ENCODE assay signal across 12 cellular contexts in genomic region chr7:91759205-91759863, GRCh38.
DNase-seq lines count a peak whose midpoint lies in the region; ATAC-seq and TF ChIP-seq lines count a peak whose summit lies in the region.
"Had no signal": no experiment of that assay in that cellular context is flagged by ENCODE, and none has a peak within 500 bp of the region (broad histone marks: within the 10 kb centered on the region; RNA-seq: fewer than 3 reads in every experiment).

No MANE protein-coding gene starts in this region.

- no peaks in the 10 kb centered on the region for H3K27me3 Mint-ChIP-seq in neural progenitor cell (ENCODE audit: insufficient read depth, low read depth)
- H3K27me3 Mint-ChIP-seq: activated naive CD8-positive, alpha-beta T cell treated with anti-CD3 and anti-CD28 coated beads, Interleukin-2, amount 50 U/mL, for 24 hours had no signal

- no peak for TF ChIP-seq RAD21 in HCT116 (IDR thresholded peaks at IDR 0.05; ENCODE audit: low read depth)

- intact Hi-C loops in HCT116 (cut with micrococcal nuclease) (no loop called here), PC-3 (cut with micrococcal nuclease) (no loop called here)

- H3K27ac Mint-ChIP-seq in neural progenitor cell, result no peak overlapping the region
- H3K27ac Mint-ChIP-seq: activated naive CD8-positive, alpha-beta T cell treated with anti-CD3 and anti-CD28 coated beads, Interleukin-2, amount 50 U/mL, for 24 hours had no signal

- H3K4me1 ChIP-seq in HCT116 (ENCODE audit: control insufficient read depth in 1 of 2, insufficient read depth in 2 of 2, low read length in 2 of 2), result peaks cover 0 to 8% of the 10 kb centered on the region in 2 experiments; a peak in 1 of 4 replicates
- peaks cover 13% of the 10 kb centered on the region for H3K4me1 ChIP-seq in PC-3 (ENCODE audit: insufficient read depth, low read length)
- H3K4me1 ChIP-seq in neural progenitor cell, result peaks cover 9% of the 10 kb centered on the region

- H3K36me3 ChIP-seq in HCT116 (ENCODE audit: control insufficient read depth in 1 of 2, insufficient read depth in 2 of 2, low read length in 2 of 2) (no peaks in the 10 kb centered on the region), PC-3 (ENCODE audit: low read depth, low read length) (no peaks in the 10 kb centered on the region), neural progenitor cell (no peaks in the 10 kb centered on the region)

- DNase-seq in HCT116 (ENCODE audit: low read depth, low spot score), result no peak
- DNase-seq in PC-3, result peak; percentile 93
- DNase-seq in epithelial cell of prostate (ENCODE audit: low read depth, low spot score), result peak; percentile 67
- peak; percentile 38 for DNase-seq in neural progenitor cell (ENCODE audit: low spot score)
- DNase-seq in COLO829 (ENCODE audit: low spot score), result no peak
- no peak for DNase-seq in COR-L47 (lab: John Stamatoyannopoulos, UW)
- DNase-seq: activated naive CD8-positive, alpha-beta T cell treated with anti-CD3 and anti-CD28 coated beads, Interleukin-2, amount 50 U/mL, for 24 hours; DMS79 treated with DMSO at 0.1 percent for 48 hours; midbrain; substantia nigra had no signal

- no peak for TF ChIP-seq POLR2A in HCT116 (IDR thresholded peaks at IDR 0.05; ENCODE audit: borderline replicate concordance, extremely low read depth, insufficient read depth, insufficient read length)

- BruUV-seq in HCT116 (replicated peaks; lab: Mats Ljungman, UMichigan) (no TSS peak), PC-3 (replicated peaks; lab: Mats Ljungman, UMichigan) (TSS peak; percentile 39)

- TF ChIP-seq CTCF in HCT116 (IDR thresholded peaks at IDR 0.05 in 2 of 3, conservative IDR thresholded peaks at IDR 0.05 in 1 of 3; ENCODE audit: borderline replicate concordance in 1 of 3, insufficient read depth in 1 of 3, low read depth in 2 of 3, low read length in 2 of 3) (no peak), PC-3 (conservative IDR thresholded peaks at IDR 0.05; ENCODE audit: low read depth, low read length) (no peak), neural progenitor cell (IDR thresholded peaks at IDR 0.05) (no peak)

- H3K9me2 ChIP-seq in HCT116 (ENCODE audit: insufficient read depth), result no peaks in the 10 kb centered on the region
- H3K9me2 ChIP-seq in PC-3 (replicated peaks; ENCODE audit: low read length), result no peaks in the 10 kb centered on the region

- peaks cover 36% of the 10 kb centered on the region for H3K9me3 Mint-ChIP-seq in neural progenitor cell

- ATAC-seq in HCT116 (no peak), PC-3 (peak; percentile 100), HG03354 (IDR thresholded peaks at IDR 0.05; ENCODE audit: poor library complexity, severe bottlenecking, unreplicated experiment) (no peak), GM21447 (IDR thresholded peaks at IDR 0.05; ENCODE audit: unreplicated experiment) (no peak)
- ATAC-seq: activated naive CD8-positive, alpha-beta T cell treated with anti-CD3 and anti-CD28 coated beads, Interleukin-2, amount 50 U/mL, for 24 hours had no signal

- POLR2A ChIA-PET in HCT116 (lab: Charles Lee) (no interaction called here), PC-3 (lab: Charles Lee; ENCODE audit: unreplicated experiment) (interaction anchor here (0.6 to 0.7 kb wide), 2 partner anchors 18 to 19 kb away, joined by 3 to 4 read pairs; no protein-coding TSS in a partner anchor)

- H4K20me1 ChIP-seq in HCT116 (ENCODE audit: insufficient read depth) (no peaks in the 10 kb centered on the region), PC-3 (ENCODE audit: low read length) (no peaks in the 10 kb centered on the region), neural progenitor cell (ENCODE audit: low read depth) (no peaks in the 10 kb centered on the region)

- no peak overlapping the region for H3K4me3 ChIP-seq in HCT116 (replicated peaks in 1 of 2; ENCODE audit: low read depth in 1 of 2, low read length in 2 of 2)
- peak overlapping the region; percentile 38; the same call in 1 of the 2 replicates for H3K4me3 ChIP-seq in PC-3 (ENCODE audit: low read length)
- H3K4me3 ChIP-seq in neural progenitor cell, result no peak overlapping the region

- H3K79me2 ChIP-seq in HCT116 (ENCODE audit: insufficient read depth, low read length) (no peaks in the 10 kb centered on the region), PC-3 (ENCODE audit: low read length) (no peaks in the 10 kb centered on the region), neural progenitor cell (ENCODE audit: low read depth) (no peaks in the 10 kb centered on the region)

- H3F3A ChIP-seq in PC-3 (ENCODE audit: low read length, unreplicated experiment) (no peaks in the 10 kb centered on the region), neural progenitor cell (ENCODE audit: low read depth) (no peaks in the 10 kb centered on the region)

- H3K9me3 ChIP-seq in HCT116 (ENCODE audit: control insufficient read depth in 1 of 2, insufficient read depth in 1 of 2, low read depth in 1 of 2, low read length in 2 of 2) (no peaks in the 10 kb centered on the region), PC-3 (ENCODE audit: low read length) (no peaks in the 10 kb centered on the region), neural progenitor cell (ENCODE audit: low read depth) (no peaks in the 10 kb centered on the region)

- no peak overlapping the region for H3K4me3 Mint-ChIP-seq in neural progenitor cell
- H3K4me3 Mint-ChIP-seq: activated naive CD8-positive, alpha-beta T cell treated with anti-CD3 and anti-CD28 coated beads, Interleukin-2, amount 50 U/mL, for 24 hours had no signal

- H3K4me2 ChIP-seq in HCT116 (ENCODE audit: low read length) (peak overlapping the region; percentile 37), PC-3 (ENCODE audit: low read length) (peak overlapping the region; percentile 71), neural progenitor cell (no peak overlapping the region)

- H3K9ac ChIP-seq in HCT116 (ENCODE audit: low read length), result no peak overlapping the region
- peak overlapping the region; percentile 35; the same call in 1 of the 2 replicates for H3K9ac ChIP-seq in PC-3 (ENCODE audit: low read length)
- H3K9ac ChIP-seq in neural progenitor cell, result no peak overlapping the region

- no peak overlapping the region for H3K27ac ChIP-seq in HCT116 (ENCODE audit: low read depth, low read length)
- H3K27ac ChIP-seq in PC-3 (ENCODE audit: low read length), result peak overlapping the region; percentile 59
- H3K27ac ChIP-seq in epithelial cell of prostate, result peak overlapping the region; percentile 50
- no peak overlapping the region for H3K27ac ChIP-seq in neural progenitor cell

- H3K27me3 ChIP-seq in HCT116 (ENCODE audit: insufficient read depth, low read length) (no peaks in the 10 kb centered on the region), PC-3 (ENCODE audit: low read length) (no peaks in the 10 kb centered on the region), neural progenitor cell (no peaks in the 10 kb centered on the region)

- H3K36me3 Mint-ChIP-seq in neural progenitor cell, result no peaks in the 10 kb centered on the region

- CTCF ChIA-PET in HCT116 (lab: Charles Lee) (no interaction called here), PC-3 (lab: Charles Lee) (interaction anchor here (0.6 kb wide), 1 partner anchor 471 kb away, joined by 4 read pairs; no protein-coding TSS in a partner anchor)

- H2AFZ ChIP-seq in HCT116 (ENCODE audit: low read depth, low read length, poor library complexity, severe bottlenecking) (no peak overlapping the region), PC-3 (ENCODE audit: low read length) (peak overlapping the region; percentile 82), neural progenitor cell (replicated peaks) (peak overlapping the region; percentile 98)

- no peaks in the 10 kb centered on the region for H3K4me1 Mint-ChIP-seq in neural progenitor cell
- H3K4me1 Mint-ChIP-seq: activated naive CD8-positive, alpha-beta T cell treated with anti-CD3 and anti-CD28 coated beads, Interleukin-2, amount 50 U/mL, for 24 hours had no signal

- RAD21 ChIA-PET in HCT116 (lab: Charles Lee; ENCODE audit: low non-redundant PET in 1 of 2, low total read pairs in 2 of 2, uncharacterized antibody in 2 of 2, unreplicated experiment in 2 of 2), result no interaction called here

TF ChIP-seq in HCT116, 20 proteins besides CTCF, POLR2A, EP300 and RAD21:
- TF ChIP-seq CEBPB (IDR thresholded peaks at IDR 0.05; ENCODE audit: low read depth), result no peak
- TF ChIP-seq TCF7L2 (IDR thresholded peaks at IDR 0.05; ENCODE audit: borderline replicate concordance, extremely low read depth, insufficient read depth, insufficient read length), result no peak
- TF ChIP-seq SRF (IDR thresholded peaks at IDR 0.05; ENCODE audit: low read depth), result no peak
- no peak for TF ChIP-seq MAX (IDR thresholded peaks at IDR 0.05)
- no peak for TF ChIP-seq JUND (IDR thresholded peaks at IDR 0.05)
- no peak for TF ChIP-seq SIN3A (IDR thresholded peaks at IDR 0.05; ENCODE audit: low read depth)

Comparison
In these comparisons a context has a peak if more than half of its experiments do, and no peak if none do; other contexts are left out.
1. DNase-seq: peak in PC-3 (single experiment), epithelial cell of prostate (single experiment) and neural progenitor cell (single experiment); none in HCT116 (single experiment), COLO829 (single experiment) and COR-L47 (single experiment).
2. H3K27ac ChIP-seq: peak in PC-3 (single experiment) and epithelial cell of prostate (single experiment); none in HCT116 (single experiment) and neural progenitor cell (single experiment).